In genomic region chr4:186366326-186366725, GRCh38 we compare ENCODE assay signal across 18 cellular contexts.
DNase-seq lines count a peak whose midpoint lies in the region; ATAC-seq and TF ChIP-seq lines count a peak whose summit lies in the region.
"Had no signal": no experiment of that assay in that cellular context is flagged by ENCODE, and none has a peak within 500 bp of the region (broad histone marks: within the 10 kb centered on the region; RNA-seq: fewer than 3 reads in every experiment).

No MANE protein-coding gene starts in this region.

- in situ Hi-C loops in SK-MEL-5 (cut with HindIII; ENCODE audit: low pct_unique_long_range_greater_than_20kb, low sequenced_read_pairs) = no loop called here

- peaks cover 14% of the 10 kb centered on the region; the same call in 1 of the 2 replicates for H3K9me3 ChIP-seq in Loucy (ENCODE audit: insufficient read depth, low read depth, low read length)
- peaks cover 12% of the 10 kb centered on the region for H3K9me3 ChIP-seq in neural progenitor cell (ENCODE audit: low read depth)
- H3K9me3 ChIP-seq: SJCRH30 had no signal

- H3K36me3 ChIP-seq in Loucy (ENCODE audit: insufficient read depth, low read length) (no peaks in the 10 kb centered on the region), neural progenitor cell (no peaks in the 10 kb centered on the region)
- H3K36me3 ChIP-seq: SJCRH30 had no signal

- no peaks in the 10 kb centered on the region for H3K9me2 ChIP-seq in Loucy (replicated peaks; ENCODE audit: low read depth, low read length)

- H3K9me3 Mint-ChIP-seq in neural progenitor cell = peaks cover 28% of the 10 kb centered on the region

- H3K27me3 ChIP-seq in Loucy (ENCODE audit: insufficient read depth, low read length, poor library complexity, severe bottlenecking) (no peaks in the 10 kb centered on the region), neural progenitor cell (no peaks in the 10 kb centered on the region)
- H3K27me3 ChIP-seq: SJCRH30 had no signal

- H3K4me3 ChIP-seq in Loucy (ENCODE audit: low read length, poor library complexity, severe bottlenecking) (no peak overlapping the region), neural progenitor cell (no peak overlapping the region)
- H3K4me3 ChIP-seq: SJCRH30 had no signal

- H3K36me3 Mint-ChIP-seq in neural progenitor cell = peaks cover 6% of the 10 kb centered on the region

- no peak overlapping the region for H2AFZ ChIP-seq in Loucy (ENCODE audit: low read length)
- no peak overlapping the region for H2AFZ ChIP-seq in neural progenitor cell (replicated peaks)

- H3K4me3 Mint-ChIP-seq in neural progenitor cell = no peak overlapping the region
- H3K4me3 Mint-ChIP-seq: CD4-positive, CD25-positive, alpha-beta regulatory T cell had no signal

- H3K4me2 ChIP-seq in Loucy (ENCODE audit: low read depth, low read length, poor library complexity, severe bottlenecking) (no peak overlapping the region), neural progenitor cell (no peak overlapping the region)

- no peaks in the 10 kb centered on the region for H3F3A ChIP-seq in Loucy (ENCODE audit: low read depth)
- H3F3A ChIP-seq in neural progenitor cell (ENCODE audit: low read depth) = no peaks in the 10 kb centered on the region

- DNase-seq in COLO668 (lab: John Stamatoyannopoulos, UW; ENCODE audit: unreplicated experiment) (peak; percentile 24), SK-MEL-5 (ENCODE audit: low read depth, low spot score) (peak; percentile 10), neural progenitor cell (ENCODE audit: low spot score) (no peak), SW480 (ENCODE audit: low spot score) (no peak)
- DNase-seq in effector CD8-positive, alpha-beta T cell (lab: John Stamatoyannopoulos, UW) = no peak
- DNase-seq: Caco-2; CD4-positive, CD25-positive, alpha-beta regulatory T cell; EL; IMR-90; Kasumi-1; MM.1S; NCI-H1105; NCI-H748 treated with DMSO at 0.1 percent for 48 hours; SJCRH30; T-helper 2 cell had no signal

- TF ChIP-seq CTCF in Loucy (conservative IDR thresholded peaks at IDR 0.05; ENCODE audit: low read length) = 0 out of 2 replicates have a peak, but pooled peaks have one; percentile 13
- peak; percentile 21 for TF ChIP-seq CTCF in neural progenitor cell (IDR thresholded peaks at IDR 0.05)

- no peaks in the 10 kb centered on the region for H4K20me1 ChIP-seq in Loucy (ENCODE audit: insufficient read depth, low read length, poor library complexity, severe bottlenecking)
- no peaks in the 10 kb centered on the region for H4K20me1 ChIP-seq in neural progenitor cell (ENCODE audit: low read depth)

- H3K4me1 Mint-ChIP-seq in neural progenitor cell = no peaks in the 10 kb centered on the region
- H3K4me1 Mint-ChIP-seq: CD4-positive, CD25-positive, alpha-beta regulatory T cell had no signal

- no peaks in the 10 kb centered on the region for H3K4me1 ChIP-seq in Loucy (ENCODE audit: insufficient read depth, low read length, poor library complexity, severe bottlenecking)
- H3K4me1 ChIP-seq in neural progenitor cell = no peaks in the 10 kb centered on the region
- H3K4me1 ChIP-seq: Caco-2, SJCRH30 had no signal

- H3K9ac ChIP-seq in Loucy (ENCODE audit: low read depth, low read length, poor library complexity, severe bottlenecking) (no peak overlapping the region), neural progenitor cell (no peak overlapping the region)

- H3K79me2 ChIP-seq in Loucy (ENCODE audit: insufficient read depth, low read length) (no peaks in the 10 kb centered on the region), neural progenitor cell (ENCODE audit: low read depth) (no peaks in the 10 kb centered on the region)

- H3K27me3 Mint-ChIP-seq in neural progenitor cell (ENCODE audit: insufficient read depth, low read depth) = no peaks in the 10 kb centered on the region
- H3K27me3 Mint-ChIP-seq: CD4-positive, CD25-positive, alpha-beta regulatory T cell had no signal

- no peak for ATAC-seq in GM19397 (IDR thresholded peaks at IDR 0.05; ENCODE audit: unreplicated experiment)

- H3K27ac ChIP-seq in neural progenitor cell = no peak overlapping the region
- H3K27ac ChIP-seq: RWPE1, SJCRH30 had no signal

- H3K27ac Mint-ChIP-seq in neural progenitor cell = no peak overlapping the region
- H3K27ac Mint-ChIP-seq: CD4-positive, CD25-positive, alpha-beta regulatory T cell had no signal

Comparison
In these comparisons a context has a peak if more than half of its experiments do, and no peak if none do; other contexts are left out.
1. DNase-seq: peak in COLO668 (single experiment) and SK-MEL-5 (single experiment); none in neural progenitor cell (single experiment), SW480 (single experiment) and effector CD8-positive, alpha-beta T cell (single experiment).